Comparison of ENCODE assay signal across 16 cellular contexts in the genomic region with DNA sequence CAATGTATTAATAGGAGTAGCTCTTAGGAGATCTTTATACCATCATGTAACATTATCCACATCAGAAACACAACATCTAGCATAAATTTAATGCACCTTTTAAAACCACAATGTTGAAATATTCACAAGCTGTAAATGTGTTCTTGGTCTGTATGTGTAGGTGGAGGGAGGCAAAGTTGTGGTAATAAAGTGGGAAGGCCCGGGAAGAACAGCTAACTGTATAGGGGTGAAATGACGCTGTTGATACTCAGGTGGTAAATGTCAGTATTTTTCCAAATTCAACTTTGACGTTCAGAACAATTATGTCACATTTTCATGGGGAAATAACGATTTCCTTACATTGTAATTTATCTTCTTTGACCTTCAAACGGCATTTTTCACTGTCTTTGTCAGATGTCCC.
"Had no signal": no experiment of that assay in that cellular context is flagged by ENCODE, and none has a peak within 500 bp of the region (broad histone marks: within the 10 kb centered on the region; RNA-seq: fewer than 3 reads in every experiment).

No MANE protein-coding gene starts in this region.

- DNase-seq: activated CD4-positive, alpha-beta T cell treated with anti-CD3 and anti-CD28 coated beads, Interleukin-2, amount 50 U/mL, for 1 hour; activated CD4-positive, CD25-positive, alpha-beta regulatory T cell; activated effector memory CD4-positive, alpha-beta T cell treated with anti-CD3 and anti-CD28 coated beads, Interleukin-2, amount 50 U/mL, for 16 hours; activated naive CD4-positive, alpha-beta T cell treated with anti-CD3 and anti-CD28 coated beads, Interleukin-2, amount 10 ng/mL, durations not matched to agents 7 days and 5 days; effector memory CD8-positive, alpha-beta T cell; glutamatergic neuron; hippocampal formation; kidney glomerular epithelial cell; left lung; small intestine; stimulated activated CD4-positive, alpha-beta T cell treated with anti-CD3 and anti-CD28 coated beads, Interleukin-2, amount 100 ng/mL, for 24 hours; T-helper 17 cell had no signal

- ATAC-seq: sciatic nerve had no signal

- H3K4me3 Mint-ChIP-seq: activated naive CD4-positive, alpha-beta T cell treated with anti-CD3 and anti-CD28 coated beads, Interleukin-2, amount 10 ng/mL, durations not matched to agents 7 days and 5 days; effector memory CD8-positive, alpha-beta T cell; naive thymus-derived CD4-positive, alpha-beta T cell; neural progenitor cell; stimulated activated effector memory CD8-positive, alpha-beta T cell treated with anti-CD3 and anti-CD28 coated beads, Interleukin-12 subunit alpha, Interleukin-12 subunit beta, amount 100 ng/mL, for 72 hours; T-helper 17 cell had no signal

- H3K36me3 Mint-ChIP-seq: activated naive CD4-positive, alpha-beta T cell treated with anti-CD3 and anti-CD28 coated beads, Interleukin-2, amount 10 ng/mL, durations not matched to agents 7 days and 5 days; naive thymus-derived CD4-positive, alpha-beta T cell; neural progenitor cell; stimulated activated effector memory CD8-positive, alpha-beta T cell treated with anti-CD3 and anti-CD28 coated beads, Interleukin-12 subunit alpha, Interleukin-12 subunit beta, amount 100 ng/mL, for 72 hours had no signal

- H3K9me3 Mint-ChIP-seq: activated naive CD4-positive, alpha-beta T cell treated with anti-CD3 and anti-CD28 coated beads, Interleukin-2, amount 10 ng/mL, durations not matched to agents 7 days and 5 days; effector memory CD8-positive, alpha-beta T cell; neural progenitor cell; stimulated activated effector memory CD8-positive, alpha-beta T cell treated with anti-CD3 and anti-CD28 coated beads, Interleukin-12 subunit alpha, Interleukin-12 subunit beta, amount 100 ng/mL, for 72 hours had no signal

- H3K4me1 Mint-ChIP-seq: activated naive CD4-positive, alpha-beta T cell treated with anti-CD3 and anti-CD28 coated beads, Interleukin-2, amount 10 ng/mL, durations not matched to agents 7 days and 5 days; neural progenitor cell had no signal

- H3K27ac Mint-ChIP-seq: activated naive CD4-positive, alpha-beta T cell treated with anti-CD3 and anti-CD28 coated beads, Interleukin-2, amount 10 ng/mL, durations not matched to agents 7 days and 5 days; effector memory CD8-positive, alpha-beta T cell; neural progenitor cell; stimulated activated effector memory CD8-positive, alpha-beta T cell treated with anti-CD3 and anti-CD28 coated beads, Interleukin-12 subunit alpha, Interleukin-12 subunit beta, amount 100 ng/mL, for 72 hours had no signal
